ENCODE assay signal across 9 cellular contexts in genomic region chr11:60923800-60924109, GRCh38. TPM values are rescaled to one million over a fixed set of nuclear protein-coding genes. Genes with fewer than 3 reads are reported as not detected.
DNase-seq lines count a peak whose midpoint lies in the region; ATAC-seq and TF ChIP-seq lines count a peak whose summit lies in the region.
"Had no signal": no experiment of that assay in that cellular context is flagged by ENCODE, and none has a peak within 500 bp of the region (broad histone marks: within the 10 kb centered on the region; RNA-seq: fewer than 3 reads in every experiment).

No MANE protein-coding gene starts in this region.

- H3K4me1 Mint-ChIP-seq in activated naive CD4-positive, alpha-beta T cell treated with anti-CD3 and anti-CD28 coated beads for 36 hours (ENCODE audit: low read depth), result peaks cover 27% of the 10 kb centered on the region
- H3K4me1 Mint-ChIP-seq in activated T-helper 2 cell treated with anti-CD3 and anti-CD28 coated beads, Interferon-gamma antibody, Interleukin-2, Interleukin-4, amounts not matched to agents 10 μg/mL and 5 μg/mL and 100 μg/mL, durations not matched to agents 14 hours and 24 hours and 36 hours (ENCODE audit: low read depth), result peaks cover 14% of the 10 kb centered on the region

- peaks cover 30% of the 10 kb centered on the region for H3K36me3 ChIP-seq in thoracic aorta

- H3K4me1 ChIP-seq in thoracic aorta (ENCODE audit: control insufficient read depth in 1 of 2, low read depth in 2 of 2), result peaks cover 9 to 26% of the 10 kb centered on the region in 2 donors

- no peak overlapping the region for H3K27ac Mint-ChIP-seq in activated naive CD4-positive, alpha-beta T cell treated with anti-CD3 and anti-CD28 coated beads for 36 hours
- no peak overlapping the region for H3K27ac Mint-ChIP-seq in activated T-helper 2 cell treated with anti-CD3 and anti-CD28 coated beads, Interferon-gamma antibody, Interleukin-2, Interleukin-4, amounts not matched to agents 10 μg/mL and 5 μg/mL and 100 μg/mL, durations not matched to agents 14 hours and 24 hours and 36 hours

- ATAC-seq in left lobe of liver, result peak; percentile 29
- no peak for ATAC-seq in thoracic aorta (ENCODE audit: insufficient number of reproducible peaks, low FRiP score, low read depth)

- CTCF ChIA-PET in activated naive CD4-positive, alpha-beta T cell treated with anti-CD3 and anti-CD28 coated beads for 36 hours (lab: Charles Lee), result interaction anchor here (0.9 to 1.1 kb wide), 4 partner anchors 8 to 92 kb away, joined by 3 to 4 read pairs (median 4); partner anchors contain the start of gene TMEM109

- H3K27ac ChIP-seq in thoracic aorta, result no peak overlapping the region
- no peak overlapping the region for H3K27ac ChIP-seq in caudate nucleus (ENCODE audit: low read depth, low read length)

- H3K9me3 Mint-ChIP-seq in activated naive CD4-positive, alpha-beta T cell treated with anti-CD3 and anti-CD28 coated beads for 36 hours, result no peaks in the 10 kb centered on the region
- no peaks in the 10 kb centered on the region for H3K9me3 Mint-ChIP-seq in activated T-helper 2 cell treated with anti-CD3 and anti-CD28 coated beads, Interferon-gamma antibody, Interleukin-2, Interleukin-4, amounts not matched to agents 10 μg/mL and 5 μg/mL and 100 μg/mL, durations not matched to agents 14 hours and 24 hours and 36 hours

- peaks cover 13% of the 10 kb centered on the region for H3K27me3 Mint-ChIP-seq in activated naive CD4-positive, alpha-beta T cell treated with anti-CD3 and anti-CD28 coated beads for 36 hours (ENCODE audit: low read depth)
- peaks cover 21% of the 10 kb centered on the region for H3K27me3 Mint-ChIP-seq in activated T-helper 2 cell treated with anti-CD3 and anti-CD28 coated beads, Interferon-gamma antibody, Interleukin-2, Interleukin-4, amounts not matched to agents 10 μg/mL and 5 μg/mL and 100 μg/mL, durations not matched to agents 14 hours and 24 hours and 36 hours (ENCODE audit: low read depth)

- H3K27me3 ChIP-seq in thoracic aorta (replicated peaks; ENCODE audit: insufficient read depth), result no peaks in the 10 kb centered on the region

- intact Hi-C loops in activated naive CD4-positive, alpha-beta T cell treated with anti-CD3 and anti-CD28 coated beads for 36 hours (cut with micrococcal nuclease), result no loop called here
- intact Hi-C loops in activated T-helper 2 cell treated with anti-CD3 and anti-CD28 coated beads, Interferon-gamma antibody, Interleukin-2, Interleukin-4, amounts not matched to agents 10 μg/mL and 5 μg/mL and 100 μg/mL, durations not matched to agents 14 hours and 24 hours and 36 hours (cut with micrococcal nuclease), result no loop called here

- peak overlapping the region; percentile 80 for H3K4me3 ChIP-seq in thoracic aorta

- no peaks in the 10 kb centered on the region for H3K9me3 ChIP-seq in thoracic aorta

- DNase-seq in activated naive CD4-positive, alpha-beta T cell treated with anti-CD3 and anti-CD28 coated beads for 36 hours, result no peak
- DNase-seq in activated naive CD4-positive, alpha-beta T cell treated with Interleukin-2 at 50 U/mL for 16 hours, result no peak
- DNase-seq in activated T-helper 2 cell treated with anti-CD3 and anti-CD28 coated beads, Interferon-gamma antibody, Interleukin-2, Interleukin-4, amounts not matched to agents 10 μg/mL and 5 μg/mL and 100 μg/mL, durations not matched to agents 14 hours and 24 hours and 36 hours (ENCODE audit: low spot score), result no peak
- DNase-seq in left lobe of liver (ENCODE audit: low spot score) (no peak), thoracic aorta (ENCODE audit: low spot score) (no peak), NCI-H146 (lab: John Stamatoyannopoulos, UW) (no peak), DMS79 treated with DMSO at 0.1 percent for 48 hours (lab: John Stamatoyannopoulos, UW) (no peak), caudate nucleus (lab: John Stamatoyannopoulos, UW) (no peak)

- peaks cover 35% of the 10 kb centered on the region for H3K36me3 Mint-ChIP-seq in activated naive CD4-positive, alpha-beta T cell treated with anti-CD3 and anti-CD28 coated beads for 36 hours (ENCODE audit: low read depth)
- H3K36me3 Mint-ChIP-seq in activated T-helper 2 cell treated with anti-CD3 and anti-CD28 coated beads, Interferon-gamma antibody, Interleukin-2, Interleukin-4, amounts not matched to agents 10 μg/mL and 5 μg/mL and 100 μg/mL, durations not matched to agents 14 hours and 24 hours and 36 hours (ENCODE audit: low read depth), result peaks cover 46% of the 10 kb centered on the region

- no peak for TF ChIP-seq CTCF in thoracic aorta (IDR thresholded peaks at IDR 0.05)

- peak overlapping the region; percentile 42 for H3K4me3 Mint-ChIP-seq in activated naive CD4-positive, alpha-beta T cell treated with anti-CD3 and anti-CD28 coated beads for 36 hours
- H3K4me3 Mint-ChIP-seq in activated T-helper 2 cell treated with anti-CD3 and anti-CD28 coated beads, Interferon-gamma antibody, Interleukin-2, Interleukin-4, amounts not matched to agents 10 μg/mL and 5 μg/mL and 100 μg/mL, durations not matched to agents 14 hours and 24 hours and 36 hours (ENCODE audit: low read depth), result peak overlapping the region; percentile 42

RNA-seq across cellular contexts. Expression of gene TMEM132A, which starts 0.5 kb away (rescaled TPM):
- 1 to 10 TPM; 1.2 to 2.3 TPM for total RNA-seq in activated naive CD4-positive, alpha-beta T cell treated with anti-CD3 and anti-CD28 coated beads for 36 hours
- 1.1 and 1.2 TPM in 2 replicates for total RNA-seq in activated T-helper 2 cell treated with anti-CD3 and anti-CD28 coated beads, Interferon-gamma antibody, Interleukin-2, Interleukin-4, amounts not matched to agents 10 μg/mL and 5 μg/mL and 100 μg/mL, durations not matched to agents 14 hours and 24 hours and 36 hours
- 2.1 TPM for total RNA-seq in left lobe of liver
- 1 to 10 TPM; 7.7 to 8.4 TPM for total RNA-seq in thoracic aorta

RNA-seq across cellular contexts. Expression of gene TMEM109, which starts 9.8 kb away (rescaled TPM):
- total RNA-seq in activated naive CD4-positive, alpha-beta T cell treated with anti-CD3 and anti-CD28 coated beads for 36 hours, result 100 to 1,000 TPM in 1 of 2 experiments, 10 to 100 TPM in 1; 94.0 to 103 TPM
- 112 and 120 TPM in 2 replicates for total RNA-seq in activated T-helper 2 cell treated with anti-CD3 and anti-CD28 coated beads, Interferon-gamma antibody, Interleukin-2, Interleukin-4, amounts not matched to agents 10 μg/mL and 5 μg/mL and 100 μg/mL, durations not matched to agents 14 hours and 24 hours and 36 hours
- total RNA-seq in left lobe of liver (36.9 TPM), thoracic aorta (100 to 1,000 TPM; 158 to 213 TPM)

RNA-seq across cellular contexts. Expression of gene PRPF19, which starts 17.4 kb away (rescaled TPM):
- total RNA-seq in activated naive CD4-positive, alpha-beta T cell treated with anti-CD3 and anti-CD28 coated beads for 36 hours, result 100 to 1,000 TPM; 108 to 119 TPM
- 170 and 182 TPM in 2 replicates for total RNA-seq in activated T-helper 2 cell treated with anti-CD3 and anti-CD28 coated beads, Interferon-gamma antibody, Interleukin-2, Interleukin-4, amounts not matched to agents 10 μg/mL and 5 μg/mL and 100 μg/mL, durations not matched to agents 14 hours and 24 hours and 36 hours
- 44.9 TPM for total RNA-seq in left lobe of liver
- 10 to 100 TPM; 42.0 to 52.2 TPM for total RNA-seq in thoracic aorta

RNA-seq across cellular contexts. Expression of gene SLC15A3, which starts 28.2 kb away (rescaled TPM):
- 1 to 10 TPM; 5.6 to 5.8 TPM for total RNA-seq in activated naive CD4-positive, alpha-beta T cell treated with anti-CD3 and anti-CD28 coated beads for 36 hours
- total RNA-seq in activated T-helper 2 cell treated with anti-CD3 and anti-CD28 coated beads, Interferon-gamma antibody, Interleukin-2, Interleukin-4, amounts not matched to agents 10 μg/mL and 5 μg/mL and 100 μg/mL, durations not matched to agents 14 hours and 24 hours and 36 hours, result 2.1 and 2.2 TPM in 2 replicates
- 8.8 TPM for total RNA-seq in left lobe of liver
- total RNA-seq in thoracic aorta, result 10 to 100 TPM; 27.7 to 29.5 TPM

RNA-seq across cellular contexts. Expression of gene CD6, which starts 47.7 kb away (rescaled TPM):
- total RNA-seq in activated naive CD4-positive, alpha-beta T cell treated with anti-CD3 and anti-CD28 coated beads for 36 hours, result 100 to 1,000 TPM; 227 to 234 TPM
- total RNA-seq in activated T-helper 2 cell treated with anti-CD3 and anti-CD28 coated beads, Interferon-gamma antibody, Interleukin-2, Interleukin-4, amounts not matched to agents 10 μg/mL and 5 μg/mL and 100 μg/mL, durations not matched to agents 14 hours and 24 hours and 36 hours, result 308 and 327 TPM in 2 replicates
- 0.83 TPM for total RNA-seq in left lobe of liver
- 1 to 10 TPM; 2.2 to 3.3 TPM for total RNA-seq in thoracic aorta
- total RNA-seq: lung microvascular endothelial cell had no signal
